Comparison of ENCODE assay signal across 16 cellular contexts in genomic region chr9:124665391-124666058, GRCh38.
DNase-seq lines count a peak whose midpoint lies in the region; ATAC-seq and TF ChIP-seq lines count a peak whose summit lies in the region.
"Had no signal": no experiment of that assay in that cellular context is flagged by ENCODE, and none has a peak within 500 bp of the region (broad histone marks: within the 10 kb centered on the region; RNA-seq: fewer than 3 reads in every experiment).

No MANE protein-coding gene starts in this region.

- H3K4me1 Mint-ChIP-seq in HFFc6 (ENCODE audit: low read depth) = peaks cover 68% of the 10 kb centered on the region
- peaks cover 6% of the 10 kb centered on the region for H3K4me1 Mint-ChIP-seq in activated T-cell treated with anti-CD3 and anti-CD28 coated beads, Interleukin-2, amount 50 U/mL, for 4 hours (ENCODE audit: low read depth)

- DNase-seq in AG04449 (ENCODE audit: low read depth, low spot score) (peak; percentile 23), HFFc6 (peak; percentile 88), astrocyte of the spinal cord (ENCODE audit: low read depth, low spot score) (peak; percentile 80), left lung (no peak), islet precursor cell (no peak), NCI-H2227 (lab: John Stamatoyannopoulos, UW; ENCODE audit: unreplicated experiment) (no peak), retina (no peak)
- DNase-seq in activated T-cell treated with anti-CD3 and anti-CD28 coated beads, Interleukin-2, amount 50 U/mL, for 4 hours = no peak
- DNase-seq: activated CD4-positive, alpha-beta T cell treated with anti-CD3 and anti-CD28 coated beads, Interleukin-2, amount 10 ng/mL, durations not matched to agents 7 days and 5 days; activated effector memory CD4-positive, alpha-beta T cell treated with anti-CD3 and anti-CD28 coated beads, Interleukin-2, amount 50 U/mL, for 16 hours; BE2C; erythroblast; GDM1; NCI-H1436 had no signal

- H3K9me3 ChIP-seq in left lung = no peaks in the 10 kb centered on the region
- H3K9me3 ChIP-seq: BE2C had no signal

- peaks cover 0 to 16% of the 10 kb centered on the region in 2 donors for H3K4me1 ChIP-seq in left lung

- H3K4me3 ChIP-seq in AG04449 (ENCODE audit: low read depth, low read length) (no peak overlapping the region), astrocyte of the spinal cord (ENCODE audit: low read depth, low read length) (no peak overlapping the region), left lung (no peak overlapping the region)

- H3K4me3 Mint-ChIP-seq in HFFc6 = peak overlapping the region; percentile 78
- H3K4me3 Mint-ChIP-seq in activated T-cell treated with anti-CD3 and anti-CD28 coated beads, Interleukin-2, amount 50 U/mL, for 4 hours = no peak overlapping the region
- H3K4me3 Mint-ChIP-seq: activated CD4-positive, alpha-beta T cell treated with anti-CD3 and anti-CD28 coated beads, Interleukin-2, amount 10 ng/mL, durations not matched to agents 7 days and 5 days; nephron; T-helper 1 cell treated with Interleukin-12 subunit alpha and Interleukin-12 subunit beta and Interleukin-4 antibody, amounts not matched to agents 30 μg/mL and 1 μg/mL, for 36 hours had no signal

- in situ Hi-C loops in astrocyte of the spinal cord (cut with HindIII; ENCODE audit: low sequenced_read_pairs) = no loop called here

- H3K36me3 ChIP-seq in left lung = no peaks in the 10 kb centered on the region
- H3K36me3 ChIP-seq: BE2C had no signal

- peak overlapping the region; percentile 96 for H3K27ac Mint-ChIP-seq in HFFc6
- H3K27ac Mint-ChIP-seq: activated CD4-positive, alpha-beta T cell treated with anti-CD3 and anti-CD28 coated beads, Interleukin-2, amount 10 ng/mL, durations not matched to agents 7 days and 5 days; T-helper 1 cell treated with Interleukin-12 subunit alpha and Interleukin-12 subunit beta and Interleukin-4 antibody, amounts not matched to agents 30 μg/mL and 1 μg/mL, for 36 hours had no signal

- H3K27me3 ChIP-seq in left lung = no peaks in the 10 kb centered on the region
- H3K27me3 ChIP-seq: BE2C had no signal

- intact Hi-C loops in left lung (cut with DNase I) = no loop called here

- CTCF ChIA-PET in AG04449 (lab: Yijun Ruan, JAX) = interaction anchor here (1.1 to 1.8 kb wide), 6 partner anchors 11 to 115 kb away, joined by 3 to 7 read pairs (median 4); no protein-coding TSS in a partner anchor

- peak; percentile 46 for ATAC-seq in left lung
- ATAC-seq in activated T-cell treated with anti-CD3 and anti-CD28 coated beads, Interleukin-2, amount 50 U/mL, for 4 hours = no peak

- no peak overlapping the region for H3K27ac ChIP-seq in left lung

- TF ChIP-seq CTCF in AG04449 (IDR thresholded peaks at IDR 0.05; ENCODE audit: insufficient read depth, low read length, missing control alignments) (no peak), HFFc6 (IDR thresholded peaks at IDR 0.05) (no peak), astrocyte of the spinal cord (IDR thresholded peaks at IDR 0.05; ENCODE audit: low read depth, low read length) (no peak), left lung (IDR thresholded peaks at IDR 0.05) (no peak)

- H3K36me3 Mint-ChIP-seq in HFFc6 (ENCODE audit: low read depth) = peaks cover 29% of the 10 kb centered on the region
- H3K36me3 Mint-ChIP-seq in activated T-cell treated with anti-CD3 and anti-CD28 coated beads, Interleukin-2, amount 50 U/mL, for 4 hours (ENCODE audit: insufficient read depth) = no peaks in the 10 kb centered on the region

- POLR2A ChIA-PET in AG04449 (lab: Yijun Ruan, JAX) = interaction anchor here (0.7 kb wide), 1 partner anchor 24 kb away, joined by 3 read pairs; no protein-coding TSS in a partner anchor

- H3K27me3 Mint-ChIP-seq in HFFc6 (ENCODE audit: insufficient read depth) = no peaks in the 10 kb centered on the region; the same call in 1 of the 2 replicates
- H3K27me3 Mint-ChIP-seq in activated T-cell treated with anti-CD3 and anti-CD28 coated beads, Interleukin-2, amount 50 U/mL, for 4 hours (ENCODE audit: low read depth) = peaks cover 17% of the 10 kb centered on the region

- no peaks in the 10 kb centered on the region for H3K9me3 Mint-ChIP-seq in HFFc6
- no peaks in the 10 kb centered on the region for H3K9me3 Mint-ChIP-seq in activated T-cell treated with anti-CD3 and anti-CD28 coated beads, Interleukin-2, amount 50 U/mL, for 4 hours
- H3K9me3 Mint-ChIP-seq: activated CD4-positive, alpha-beta T cell treated with anti-CD3 and anti-CD28 coated beads, Interleukin-2, amount 10 ng/mL, durations not matched to agents 7 days and 5 days; nephron; T-helper 1 cell treated with Interleukin-12 subunit alpha and Interleukin-12 subunit beta and Interleukin-4 antibody, amounts not matched to agents 30 μg/mL and 1 μg/mL, for 36 hours had no signal

Comparison
In these comparisons a context has a peak if more than half of its experiments do, and no peak if none do; other contexts are left out.
1. DNase-seq: peak in AG04449 (single experiment), HFFc6 (single experiment) and astrocyte of the spinal cord (single experiment); none in left lung (0 of 2), islet precursor cell (single experiment), activated T-cell treated with anti-CD3 and anti-CD28 coated beads, Interleukin-2, amount 50 U/mL, for 4 hours (single experiment), NCI-H2227 (single experiment) and retina (single experiment).